In genomic region chr3:53650928-53651654, GRCh38 we compare ENCODE assay signal across 18 cellular contexts.
DNase-seq lines count a peak whose midpoint lies in the region; ATAC-seq and FAIRE-seq lines count a peak whose summit lies in the region.
"Had no signal": no experiment of that assay in that cellular context is flagged by ENCODE, and none has a peak within 500 bp of the region (broad histone marks: within the 10 kb centered on the region; RNA-seq: fewer than 3 reads in every experiment).

No MANE protein-coding gene starts in this region.

- POLR2A ChIA-PET in activated CD4-positive, alpha-beta memory T cell treated with anti-CD3 and anti-CD28 coated beads, Interleukin-2, amount 10 ng/mL, durations not matched to agents 7 days and 5 days (lab: Charles Lee) = no interaction called here
- POLR2A ChIA-PET in activated CD4-positive, alpha-beta memory T cell treated with anti-CD3 and anti-CD28 coated beads for 36 hours (lab: Charles Lee) = no interaction called here

- no peaks in the 10 kb centered on the region for H3K36me3 Mint-ChIP-seq in activated CD4-positive, alpha-beta memory T cell treated with anti-CD3 and anti-CD28 coated beads, Interleukin-2, amount 10 ng/mL, durations not matched to agents 7 days and 5 days (ENCODE audit: low read depth)
- no peaks in the 10 kb centered on the region for H3K36me3 Mint-ChIP-seq in activated CD4-positive, alpha-beta memory T cell treated with anti-CD3 and anti-CD28 coated beads for 36 hours
- peaks cover 6% of the 10 kb centered on the region for H3K36me3 Mint-ChIP-seq in T-helper 2 cell treated with Interferon-gamma antibody and Interleukin-4, amounts not matched to agents 5 μg/mL and 100 μg/mL, for 36 hours (ENCODE audit: low read depth)
- H3K36me3 Mint-ChIP-seq: CD14-positive monocyte; CD4-positive, alpha-beta memory T cell had no signal

- no peak for DNase-seq in activated CD4-positive, alpha-beta memory T cell treated with anti-CD3 and anti-CD28 coated beads, Interleukin-2, amount 10 ng/mL, durations not matched to agents 7 days and 5 days
- DNase-seq in activated CD4-positive, alpha-beta memory T cell treated with anti-CD3 and anti-CD28 coated beads for 36 hours = no peak
- DNase-seq in T-helper 2 cell treated with Interferon-gamma antibody and Interleukin-4, amounts not matched to agents 5 μg/mL and 100 μg/mL, for 36 hours (ENCODE audit: low spot score) = no peak
- no peak for DNase-seq in effector CD4-positive, alpha-beta T cell
- DNase-seq in activated effector memory CD4-positive, alpha-beta T cell treated with anti-CD3 and anti-CD28 coated beads, Interleukin-2, amount 50 U/mL, for 16 hours = no peak
- DNase-seq: CD4-positive, alpha-beta memory T cell; DMS153; DMS79; GDM1; GOT3; H7; HFFc6 had no signal

- no peak for ATAC-seq in GM21390 (IDR thresholded peaks at IDR 0.05; ENCODE audit: unreplicated experiment)
- ATAC-seq: A549, HCT116, HepG2 had no signal

- FAIRE-seq in islet of Langerhans (lab: Jason Lieb, UNC) = peak; percentile 74
- FAIRE-seq: A549, HepG2 had no signal

- H3K4me1 Mint-ChIP-seq in activated CD4-positive, alpha-beta memory T cell treated with anti-CD3 and anti-CD28 coated beads, Interleukin-2, amount 10 ng/mL, durations not matched to agents 7 days and 5 days = peaks cover 20% of the 10 kb centered on the region
- peaks cover 3% of the 10 kb centered on the region for H3K4me1 Mint-ChIP-seq in activated CD4-positive, alpha-beta memory T cell treated with anti-CD3 and anti-CD28 coated beads for 36 hours (ENCODE audit: low read depth)
- H3K4me1 Mint-ChIP-seq in T-helper 2 cell treated with Interferon-gamma antibody and Interleukin-4, amounts not matched to agents 5 μg/mL and 100 μg/mL, for 36 hours (ENCODE audit: low read depth) = peaks cover 19% of the 10 kb centered on the region
- H3K4me1 Mint-ChIP-seq: CD14-positive monocyte; CD4-positive, alpha-beta memory T cell had no signal

- intact Hi-C loops in activated CD4-positive, alpha-beta memory T cell treated with anti-CD3 and anti-CD28 coated beads for 36 hours (cut with micrococcal nuclease) = no loop called here

- H3K27ac Mint-ChIP-seq in activated CD4-positive, alpha-beta memory T cell treated with anti-CD3 and anti-CD28 coated beads, Interleukin-2, amount 10 ng/mL, durations not matched to agents 7 days and 5 days = peak overlapping the region; percentile 53
- H3K27ac Mint-ChIP-seq in activated CD4-positive, alpha-beta memory T cell treated with anti-CD3 and anti-CD28 coated beads for 36 hours = no peak overlapping the region
- H3K27ac Mint-ChIP-seq in T-helper 2 cell treated with Interferon-gamma antibody and Interleukin-4, amounts not matched to agents 5 μg/mL and 100 μg/mL, for 36 hours = peak overlapping the region; percentile 45
- H3K27ac Mint-ChIP-seq: CD14-positive monocyte; CD4-positive, alpha-beta memory T cell; HFFc6 had no signal

- no peak overlapping the region for H3K4me3 Mint-ChIP-seq in activated CD4-positive, alpha-beta memory T cell treated with anti-CD3 and anti-CD28 coated beads, Interleukin-2, amount 10 ng/mL, durations not matched to agents 7 days and 5 days
- H3K4me3 Mint-ChIP-seq in activated CD4-positive, alpha-beta memory T cell treated with anti-CD3 and anti-CD28 coated beads for 36 hours = no peak overlapping the region
- peak overlapping the region; percentile 15 for H3K4me3 Mint-ChIP-seq in T-helper 2 cell treated with Interferon-gamma antibody and Interleukin-4, amounts not matched to agents 5 μg/mL and 100 μg/mL, for 36 hours
- H3K4me3 Mint-ChIP-seq: CD14-positive monocyte; CD4-positive, alpha-beta memory T cell; HFFc6 had no signal

- CTCF ChIA-PET in activated CD4-positive, alpha-beta memory T cell treated with anti-CD3 and anti-CD28 coated beads, Interleukin-2, amount 10 ng/mL, durations not matched to agents 7 days and 5 days (lab: Charles Lee) = no interaction called here
- CTCF ChIA-PET in activated CD4-positive, alpha-beta memory T cell treated with anti-CD3 and anti-CD28 coated beads for 36 hours (lab: Charles Lee) = no interaction called here

- H3K27me3 Mint-ChIP-seq in activated CD4-positive, alpha-beta memory T cell treated with anti-CD3 and anti-CD28 coated beads, Interleukin-2, amount 10 ng/mL, durations not matched to agents 7 days and 5 days = peaks cover 20% of the 10 kb centered on the region
- H3K27me3 Mint-ChIP-seq in activated CD4-positive, alpha-beta memory T cell treated with anti-CD3 and anti-CD28 coated beads for 36 hours = peaks cover 15% of the 10 kb centered on the region
- peaks cover 10% of the 10 kb centered on the region for H3K27me3 Mint-ChIP-seq in T-helper 2 cell treated with Interferon-gamma antibody and Interleukin-4, amounts not matched to agents 5 μg/mL and 100 μg/mL, for 36 hours (ENCODE audit: low read depth)

- peaks cover 14% of the 10 kb centered on the region for H3K9me3 Mint-ChIP-seq in activated CD4-positive, alpha-beta memory T cell treated with anti-CD3 and anti-CD28 coated beads, Interleukin-2, amount 10 ng/mL, durations not matched to agents 7 days and 5 days
- peaks cover 15% of the 10 kb centered on the region for H3K9me3 Mint-ChIP-seq in activated CD4-positive, alpha-beta memory T cell treated with anti-CD3 and anti-CD28 coated beads for 36 hours
- peaks cover 41% of the 10 kb centered on the region for H3K9me3 Mint-ChIP-seq in T-helper 2 cell treated with Interferon-gamma antibody and Interleukin-4, amounts not matched to agents 5 μg/mL and 100 μg/mL, for 36 hours
- H3K9me3 Mint-ChIP-seq: HFFc6 had no signal
